9 cellular contexts compared by ENCODE assay signal in genomic region chr1:113456967-113457366, GRCh38.
DNase-seq lines count a peak whose midpoint lies in the region; ATAC-seq, FAIRE-seq and TF ChIP-seq lines count a peak whose summit lies in the region.
"Had no signal": no experiment of that assay in that cellular context is flagged by ENCODE, and none has a peak within 500 bp of the region (broad histone marks: within the 10 kb centered on the region; RNA-seq: fewer than 3 reads in every experiment).

No MANE protein-coding gene starts in this region.

- H3K4me1 ChIP-seq in K562 (replicated peaks in 1 of 2; ENCODE audit: control insufficient read depth in 2 of 2, insufficient read depth in 2 of 2, low read length in 2 of 2), result no peaks in the 10 kb centered on the region
- H3K4me1 ChIP-seq in keratinocyte (ENCODE audit: control insufficient read depth, extremely low read depth, insufficient read depth, low read length), result peaks cover 20% of the 10 kb centered on the region

- H3K36me3 Mint-ChIP-seq in T-cell, result peaks cover 9% of the 10 kb centered on the region

- H3K4me1 Mint-ChIP-seq in T-cell, result no peaks in the 10 kb centered on the region

- BruUV-seq in K562 (replicated peaks; lab: Mats Ljungman, UMichigan), result no TSS peak

- intact Hi-C loops in K562 (cut with micrococcal nuclease), result no loop called here

- peak; percentile 36 for DNase-seq in SIG-M5 treated with dmso at 0.1 percent for 504 hours (lab: John Stamatoyannopoulos, UW; ENCODE audit: unreplicated experiment)
- DNase-seq in SIG-M5 (lab: John Stamatoyannopoulos, UW), result no peak
- peak in 1 of 4 experiments; percentile 9 for DNase-seq in K562 (ENCODE audit: extremely low read depth in 1 of 4, low spot score in 3 of 4)
- peak; percentile 44 for DNase-seq in keratinocyte (ENCODE audit: low read depth, low spot score)
- peak; percentile 84 for DNase-seq in urothelium cell line (ENCODE audit: low spot score)
- no peak for DNase-seq in T-cell

- H3K9me3 ChIP-seq in K562 (replicated peaks; ENCODE audit: control insufficient read depth, insufficient read depth, low read depth, low read length) (no peaks in the 10 kb centered on the region), keratinocyte (ENCODE audit: control insufficient read depth, low read depth, low read length) (no peaks in the 10 kb centered on the region)

- ATAC-seq in K562 (no peak), HG02571 (IDR thresholded peaks at IDR 0.05; ENCODE audit: unreplicated experiment) (no peak), GM19467 (IDR thresholded peaks at IDR 0.05; ENCODE audit: unreplicated experiment) (no peak), T-cell (replicated peaks in 1 of 4) (no peak)

- peaks cover 0 to 4% (median 0%) of the 10 kb centered on the region in 3 donors for H3K9me3 Mint-ChIP-seq in T-cell

- 5% methylated on average over 2 of the region's 2 CpGs for WGBS in K562 (ENCODE audit: insufficient coverage, low coverage, missing lambda C conversion rate)

- H3K27ac Mint-ChIP-seq in T-cell, result no peak overlapping the region

- H3K27me3 Mint-ChIP-seq in T-cell, result no peaks in the 10 kb centered on the region

- no peaks in the 10 kb centered on the region for H3K9me1 ChIP-seq in K562 (ENCODE audit: control insufficient read depth, insufficient read depth, low read length)
- H3K9me1 ChIP-seq in keratinocyte (ENCODE audit: control insufficient read depth, extremely low read depth, insufficient read depth, low read length), result no peaks in the 10 kb centered on the region

- H3K79me2 ChIP-seq in K562 (ENCODE audit: control insufficient read depth, insufficient read depth, low read length) (no peaks in the 10 kb centered on the region), keratinocyte (ENCODE audit: control insufficient read depth, insufficient read depth, low read length) (peaks cover 2% of the 10 kb centered on the region)

- H4K20me1 ChIP-seq in K562 (replicated peaks; ENCODE audit: control insufficient read depth, insufficient read depth, low read length) (no peaks in the 10 kb centered on the region), keratinocyte (ENCODE audit: control insufficient read depth, extremely low read depth, insufficient read depth, low read length) (no peaks in the 10 kb centered on the region)
- H4K20me1 ChIP-seq: BLaER1 treated with 17β-estradiol and CSF1 and Interleukin-3, amounts not matched to agents 10 nM and 100 nM had no signal

- H2AFZ ChIP-seq in K562 (ENCODE audit: low read depth, low read length) (no peak overlapping the region), keratinocyte (ENCODE audit: control insufficient read depth, low read length) (no peak overlapping the region)

- no peak for FAIRE-seq in K562 (lab: Jason Lieb, UNC)
- FAIRE-seq in keratinocyte (lab: Jason Lieb, UNC), result peak; percentile 91
- FAIRE-seq in urothelium cell line (lab: Jason Lieb, UNC), result no peak

- H3K36me3 ChIP-seq in K562 (ENCODE audit: control insufficient read depth, insufficient read depth, low read length) (no peaks in the 10 kb centered on the region), keratinocyte (ENCODE audit: control insufficient read depth in 2 of 2, extremely low read depth in 1 of 2, insufficient read depth in 2 of 2, low read length in 2 of 2) (no peaks in the 10 kb centered on the region)

- TF ChIP-seq CTCF in K562 (IDR thresholded peaks at IDR 0.05 in 2 of 3, conservative IDR thresholded peaks at IDR 0.05 in 1 of 3; ENCODE audit: insufficient read depth in 2 of 3, low read depth in 1 of 3, low read length in 3 of 3) (no peak), keratinocyte (optimal IDR thresholded peaks at IDR 0.05 in 1 of 3, IDR thresholded peaks at IDR 0.05 in 1 of 3, conservative IDR thresholded peaks at IDR 0.05 in 1 of 3; ENCODE audit: extremely low read depth in 1 of 3, insufficient read depth in 2 of 3, low read length in 3 of 3) (no peak)

- CTCF ChIA-PET in K562 (lab: Yijun Ruan, JAX; ENCODE audit: low intra/inter-chr PET ratio), result no interaction called here
- CTCF ChIA-PET in T-cell (lab: Charles Lee), result no interaction called here

- dilution Hi-C loops in keratinocyte (cut with MboI; ENCODE audit: extremely low pct_ligation_motif_present, low sequenced_read_pairs), result no loop called here

- H3K9ac ChIP-seq in K562 (ENCODE audit: insufficient read depth in 1 of 2, low read depth in 2 of 2, low read length in 2 of 2) (no peak overlapping the region), keratinocyte (ENCODE audit: control insufficient read depth, extremely low read depth, insufficient read depth, low read length) (no peak overlapping the region)
- H3K9ac ChIP-seq: BLaER1 treated with 17β-estradiol and CSF1 and Interleukin-3, amounts not matched to agents 10 nM and 100 nM had no signal

- TF ChIP-seq RAD21 in K562 (CRISPR knock-in tag; conservative IDR thresholded peaks at IDR 0.05 in 1 of 2, IDR thresholded peaks at IDR 0.05 in 1 of 2), result no peak

- H3K27ac ChIP-seq in K562 (ENCODE audit: extremely low read depth, low read depth, low read length) (no peak overlapping the region), keratinocyte (ENCODE audit: control insufficient read depth, insufficient read depth, low read length) (peak overlapping the region; percentile 62)
- H3K27ac ChIP-seq: BLaER1 treated with 17β-estradiol and CSF1 and Interleukin-3, amounts not matched to agents 10 nM and 100 nM had no signal

- no peaks in the 10 kb centered on the region; a peak in 1 of 5 replicates for H3K27me3 ChIP-seq in K562 (ENCODE audit: control insufficient read depth in 2 of 2, insufficient read depth in 2 of 2, low read length in 2 of 2)
- no peaks in the 10 kb centered on the region for H3K27me3 ChIP-seq in keratinocyte (ENCODE audit: control insufficient read depth, extremely low read depth, insufficient read depth, low read length)
- H3K27me3 ChIP-seq: BLaER1 treated with 17β-estradiol and CSF1 and Interleukin-3, amounts not matched to agents 10 nM and 100 nM had no signal

- H3K4me3 Mint-ChIP-seq in T-cell, result no peak overlapping the region

- H3K4me2 ChIP-seq in K562 (ENCODE audit: insufficient read depth, low read length) (no peak overlapping the region), keratinocyte (ENCODE audit: control insufficient read depth, extremely low read depth, insufficient read depth, low read depth, low read length) (peak overlapping the region; percentile 79)
- H3K4me2 ChIP-seq: BLaER1 treated with 17β-estradiol and CSF1 and Interleukin-3, amounts not matched to agents 10 nM and 100 nM had no signal

- POLR2A ChIA-PET in K562 (lab: Yijun Ruan, JAX) (interaction anchor here (0.6 kb wide), 2 partner anchors 197 to 524 kb away, joined by 3 read pairs; no protein-coding TSS in a partner anchor), T-cell (lab: Charles Lee) (no interaction called here)

- TF ChIP-seq EP300 in K562 (IDR thresholded peaks at IDR 0.05; ENCODE audit: low read length), result no peak

- H3K4me3 ChIP-seq in K562, result no peak overlapping the region
- peak overlapping the region in 2 of 3 experiments; percentile 30 to 47 for H3K4me3 ChIP-seq in keratinocyte (ENCODE audit: control insufficient read depth in 2 of 3, extremely low read depth in 1 of 3, insufficient read depth in 2 of 3, low read depth in 1 of 3, low read length in 3 of 3)
- H3K4me3 ChIP-seq: BLaER1 treated with 17β-estradiol and CSF1 and Interleukin-3, amounts not matched to agents 10 nM and 100 nM had no signal

- no peak for TF ChIP-seq POLR2A in K562 (conservative IDR thresholded peaks at IDR 0.05)

- in situ Hi-C loops in K562 (cut with MboI), result loop anchor here (10.0 kb wide), 1 partner anchor 312 kb away; no protein-coding TSS in a partner anchor

TF ChIP-seq in K562, 482 proteins besides CTCF, POLR2A, EP300 and RAD21:
- TF ChIP-seq FOSL1 (tag; conservative IDR thresholded peaks at IDR 0.05) (peak; percentile 47; the same call in 1 of the 2 replicates), NFE2 (IDR thresholded peaks at IDR 0.05; ENCODE audit: low read depth) (0 out of 2 replicates have a peak, but pooled peaks have one; percentile 8), SRSF7 (optimal IDR thresholded peaks at IDR 0.05; ENCODE audit: low read depth, low read length) (no peak)

Comparison
In these comparisons a context has a peak if more than half of its experiments do, and no peak if none do; other contexts are left out.
1. DNase-seq: peak in SIG-M5 treated with dmso at 0.1 percent for 504 hours (single experiment), keratinocyte (single experiment) and urothelium cell line (single experiment); none in SIG-M5 (single experiment) and T-cell (0 of 34).